20 cellular contexts compared by ENCODE assay signal in genomic region chr14:65277580-65278270, GRCh38.
DNase-seq lines count a peak whose midpoint lies in the region; ATAC-seq and TF ChIP-seq lines count a peak whose summit lies in the region.
"Had no signal": no experiment of that assay in that cellular context is flagged by ENCODE, and none has a peak within 500 bp of the region (broad histone marks: within the 10 kb centered on the region; RNA-seq: fewer than 3 reads in every experiment).

No MANE protein-coding gene starts in this region.

- 48% methylated on average over 6 of the region's 6 CpGs for WGBS in testis, 2 donors

- H3K27ac ChIP-seq in testis = peak overlapping the region; percentile 25 to 68
- H3K27ac ChIP-seq: sigmoid colon had no signal

- peaks cover 16% of the 10 kb centered on the region for H3K4me1 Mint-ChIP-seq in mesothelial cell of epicardium

- H3K27ac Mint-ChIP-seq in mesothelial cell of epicardium = peak overlapping the region; percentile 76
- H3K27ac Mint-ChIP-seq: effector memory CD8-positive, alpha-beta T cell; type B pancreatic cell had no signal

- no peaks in the 10 kb centered on the region for H3K27me3 ChIP-seq in adipocyte (replicated peaks; ENCODE audit: control insufficient read depth, insufficient read depth, low read length)
- H3K27me3 ChIP-seq in testis = no peaks in the 10 kb centered on the region
- H3K27me3 ChIP-seq: sigmoid colon had no signal

- H3K27me3 Mint-ChIP-seq in mesothelial cell of epicardium (ENCODE audit: low read depth) = no peaks in the 10 kb centered on the region
- H3K27me3 Mint-ChIP-seq: central memory CD8-positive, alpha-beta T cell; effector memory CD8-positive, alpha-beta T cell; type B pancreatic cell had no signal

- H3K36me3 Mint-ChIP-seq in mesothelial cell of epicardium = no peaks in the 10 kb centered on the region
- H3K36me3 Mint-ChIP-seq: type B pancreatic cell had no signal

- no peak overlapping the region for H3K9ac ChIP-seq in adipocyte (ENCODE audit: low read length)

- no peak overlapping the region for H3K4me3 ChIP-seq in adipocyte (ENCODE audit: low read length)
- no peak overlapping the region for H3K4me3 ChIP-seq in testis
- H3K4me3 ChIP-seq: sigmoid colon had no signal

- no peaks in the 10 kb centered on the region for H3K36me3 ChIP-seq in adipocyte (ENCODE audit: control insufficient read depth, insufficient read depth, low read length, severe bottlenecking)
- H3K36me3 ChIP-seq in testis (ENCODE audit: low read depth, missing control alignments) = no peaks in the 10 kb centered on the region
- H3K36me3 ChIP-seq: sigmoid colon had no signal

- TF ChIP-seq POLR2A in testis (IDR thresholded peaks at IDR 0.05) = no peak

- H3K9me3 ChIP-seq in adipocyte (ENCODE audit: control insufficient read depth, low read length) (no peaks in the 10 kb centered on the region), testis (no peaks in the 10 kb centered on the region)
- H3K9me3 ChIP-seq: sigmoid colon had no signal

- DNase-seq in NCI-H82 treated with DMSO at 0.1 percent for 48 hours (lab: John Stamatoyannopoulos, UW; ENCODE audit: unreplicated experiment) = peak; percentile 31
- peak; percentile 28 for DNase-seq in adipocyte (ENCODE audit: low read depth)
- DNase-seq in mesothelial cell of epicardium (ENCODE audit: low spot score in 2 of 2, unreplicated experiment in 2 of 2) = no peak
- peak; percentile 62 for DNase-seq in testis
- DNase-seq in stimulated activated CD4-positive, alpha-beta T cell treated with anti-CD3 and anti-CD28 coated beads, Interleukin-4, amount 100 ng/mL, for 24 hours = no peak
- DNase-seq in T1000 (lab: John Stamatoyannopoulos, UW) = no peak
- DNase-seq: activated CD8-positive, alpha-beta memory T cell treated with anti-CD3 and anti-CD28 coated beads, Interleukin-2, amount 50 U/mL, for 4 hours; activated gamma-delta T cell; COR-L47; effector memory CD8-positive, alpha-beta T cell; Kasumi-1; left ventricle myocardium superior; NCI-H1048; NCI-H2081 treated with DMSO at 0.1 percent for 48 hours; SHP77 treated with DMSO at 0.1 percent for 48 hours; sigmoid colon; stimulated activated naive CD4-positive, alpha-beta T cell had no signal

- peaks cover 11% of the 10 kb centered on the region for H3K4me1 ChIP-seq in adipocyte (ENCODE audit: control insufficient read depth, insufficient read depth, low read length)
- H3K4me1 ChIP-seq in testis = peaks cover 20% of the 10 kb centered on the region

- TF ChIP-seq CTCF in mesothelial cell of epicardium (IDR thresholded peaks at IDR 0.05; ENCODE audit: unreplicated experiment) (no peak), testis (IDR thresholded peaks at IDR 0.05) (no peak)

- no peak overlapping the region for H3K4me3 Mint-ChIP-seq in mesothelial cell of epicardium
- H3K4me3 Mint-ChIP-seq: central memory CD8-positive, alpha-beta T cell; effector memory CD8-positive, alpha-beta T cell; type B pancreatic cell had no signal

- intact Hi-C loops in testis (cut with DNase I; ENCODE audit: low total_unique reads) = no loop called here

- ATAC-seq in HG02763 (IDR thresholded peaks at IDR 0.05; ENCODE audit: unreplicated experiment) = no peak
- ATAC-seq: effector memory CD8-positive, alpha-beta T cell; left ventricle myocardium superior had no signal

- H3K9me3 Mint-ChIP-seq in mesothelial cell of epicardium = no peaks in the 10 kb centered on the region
- H3K9me3 Mint-ChIP-seq: central memory CD8-positive, alpha-beta T cell; effector memory CD8-positive, alpha-beta T cell; type B pancreatic cell had no signal

Comparison
In these comparisons a context has a peak if more than half of its experiments do, and no peak if none do; other contexts are left out.
1. DNase-seq: peak in NCI-H82 treated with DMSO at 0.1 percent for 48 hours (single experiment), adipocyte (single experiment) and testis (single experiment); none in mesothelial cell of epicardium (0 of 2), stimulated activated CD4-positive, alpha-beta T cell treated with anti-CD3 and anti-CD28 coated beads, Interleukin-4, amount 100 ng/mL, for 24 hours (single experiment) and T1000 (single experiment).